ENCODE assay signal across 8 cellular contexts in genomic region chr6:146898888-146899227, GRCh38.
"Had no signal": no experiment of that assay in that cellular context is flagged by ENCODE, and none has a peak within 500 bp of the region (broad histone marks: within the 10 kb centered on the region; RNA-seq: fewer than 3 reads in every experiment).

No MANE protein-coding gene starts in this region.

- H3K4me3 ChIP-seq: GM23248, HAP-1 had no signal

- H3K9me3 Mint-ChIP-seq: HFFc6 had no signal

- DNase-seq: GM23248, GOT3, H7, HFFc6, KG1 had no signal

- H3K27ac ChIP-seq: GM23248 had no signal

- H3K9me3 ChIP-seq: HAP-1 had no signal

- H3K36me3 ChIP-seq: HAP-1 had no signal

- H2AFZ ChIP-seq: GM23248 had no signal

- H3K4me3 Mint-ChIP-seq: HFFc6 had no signal

- H3K9ac ChIP-seq: GM23248 had no signal

- H3K27ac Mint-ChIP-seq: HFFc6, IgD-negative memory B cell had no signal

- H3K4me1 ChIP-seq: HAP-1 had no signal

- ATAC-seq: HCT116 had no signal
